ENCODE assay signal across 8 cellular contexts in the genomic region with DNA sequence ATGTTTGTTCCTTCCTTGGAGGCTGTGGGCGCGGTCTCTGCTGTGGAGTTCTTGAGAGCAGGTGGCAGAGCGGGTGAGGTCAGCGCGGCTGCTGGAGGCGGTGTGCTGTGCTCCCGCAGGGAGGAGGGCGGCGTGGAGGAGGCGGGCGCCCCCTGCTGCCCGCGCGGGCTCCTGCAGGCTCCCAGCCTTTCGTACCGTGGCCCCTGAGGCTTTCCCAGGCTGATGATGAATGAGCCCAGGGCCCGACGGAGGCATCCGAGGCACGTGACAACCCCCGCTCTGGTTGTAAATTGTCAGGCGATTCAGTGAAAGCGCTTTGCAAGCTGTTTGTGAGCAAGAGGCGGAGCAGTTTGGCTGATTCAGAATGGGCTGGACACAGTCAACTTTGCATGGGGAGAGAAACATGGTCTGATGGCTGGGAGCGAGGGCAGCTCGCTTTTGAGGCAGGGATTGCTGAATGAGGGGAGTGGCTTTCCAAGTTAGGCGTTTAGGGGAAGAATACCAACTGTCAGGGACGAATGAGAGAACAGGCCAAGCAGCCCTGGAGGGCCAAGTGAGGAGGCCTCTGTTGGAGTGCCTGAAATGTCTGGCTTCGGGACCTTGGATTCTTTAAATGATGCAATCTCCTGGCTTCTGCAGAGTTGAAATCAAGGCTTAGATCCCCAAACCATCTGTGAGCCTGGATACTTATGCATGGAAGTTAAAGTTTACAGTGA. TPM values are rescaled to one million over a fixed set of nuclear protein-coding genes. Genes with fewer than 3 reads are reported as not detected.
DNase-seq lines count a peak whose midpoint lies in the region; ATAC-seq, FAIRE-seq and TF ChIP-seq lines count a peak whose summit lies in the region.

No MANE protein-coding gene starts in this region.

- H3K4me1 ChIP-seq in HUES64 (ENCODE audit: insufficient read depth, low read length) (peaks cover 10% of the 10 kb centered on the region; the same call in 1 of the 2 replicates), subcutaneous abdominal adipose tissue (ENCODE audit: control insufficient read depth in 5 of 5, insufficient read depth in 5 of 5, low read length in 5 of 5) (peaks cover 8 to 21% (median 17%) of the 10 kb centered on the region in 5 donors)

- CTCF ChIA-PET in RWPE1 (lab: Yijun Ruan, JAX): interaction anchor here (0.6 to 2.7 kb wide), 12 partner anchors 8 to 353 kb away, joined by 3 to 9 read pairs (median 3); no protein-coding TSS in a partner anchor

- 0 out of 2 replicates have a peak, but pooled peaks cover 4% of the 10 kb centered on the region for H3K27me3 ChIP-seq in HUES64 (ENCODE audit: insufficient read depth, low read length)
- H3K27me3 ChIP-seq in subcutaneous abdominal adipose tissue (ENCODE audit: control insufficient read depth in 5 of 5, insufficient read depth in 4 of 5, low read length in 5 of 5): no peaks in the 10 kb centered on the region

- H3K9ac ChIP-seq in HUES64 (ENCODE audit: low read depth, low read length) (peak overlapping the region; percentile 0; the same call in 1 of the 2 replicates), subcutaneous abdominal adipose tissue (ENCODE audit: low read length in 5 of 5) (peak overlapping the region in 1 of 5 donors; percentile 7)

- H3K9me3 ChIP-seq in HUES64 (ENCODE audit: insufficient read depth, low read depth, low read length) (peaks cover 18% of the 10 kb centered on the region), subcutaneous abdominal adipose tissue (ENCODE audit: control insufficient read depth in 5 of 5, low read length in 5 of 5) (peaks cover 0 to 2% (median 0%) of the 10 kb centered on the region in 5 donors)

- H3K36me3 ChIP-seq in HUES64 (ENCODE audit: insufficient read depth, low read length) (no peaks in the 10 kb centered on the region), subcutaneous abdominal adipose tissue (ENCODE audit: control insufficient read depth in 5 of 5, insufficient read depth in 5 of 5, low read length in 5 of 5) (no peaks in the 10 kb centered on the region)

- TF ChIP-seq CTCF in AG10803 (conservative IDR thresholded peaks at IDR 0.05; ENCODE audit: low read length) (peak; percentile 82), RWPE1 (conservative IDR thresholded peaks at IDR 0.05; ENCODE audit: low read depth) (peak; percentile 93)

- WGBS in HUES64: 4% methylated on average over 29 of the region's 29 CpGs

- peak; percentile 98 for DNase-seq in AG10803 (ENCODE audit: low read depth)
- DNase-seq in RWPE1 (ENCODE audit: low spot score): peak; percentile 89
- DNase-seq in activated naive CD4-positive, alpha-beta T cell (lab: John Stamatoyannopoulos, UW): peak; percentile 49 to 69 (median 57)
- DNase-seq in frontal cortex (ENCODE audit: low spot score in 2 of 2): peak; percentile 71 to 88
- DNase-seq in nucleus accumbens (lab: John Stamatoyannopoulos, UW): peak in 55 of 56 donors; percentile 7 to 91 (median 65)

- peak overlapping the region; percentile 53; the same call in 1 of the 2 replicates for H3K27ac ChIP-seq in HUES64 (ENCODE audit: low read depth, low read length)
- no peak overlapping the region; the same call in 1 of the 2 replicates for H3K27ac ChIP-seq in RWPE1
- H3K27ac ChIP-seq in subcutaneous abdominal adipose tissue (ENCODE audit: low read depth, low read length): peak overlapping the region; percentile 45

- peak overlapping the region; percentile 23; the same call in 1 of the 2 replicates for H3K4me3 ChIP-seq in AG10803 (ENCODE audit: low read length)
- H3K4me3 ChIP-seq in HUES64 (ENCODE audit: low read length): peak overlapping the region; percentile 26
- peak overlapping the region in 4 of 5 donors; percentile 8 to 27 (median 21) for H3K4me3 ChIP-seq in subcutaneous abdominal adipose tissue (ENCODE audit: low read depth in 1 of 5, low read length in 5 of 5)

- POLR2A ChIA-PET in RWPE1 (lab: Yijun Ruan, JAX; ENCODE audit: low non-redundant PET): no interaction called here

- FAIRE-seq in frontal cortex (lab: Jason Lieb, UNC): no peak

- ATAC-seq in GM19351 (IDR thresholded peaks at IDR 0.05; ENCODE audit: unreplicated experiment): peak; percentile 57

RNA-seq across cellular contexts. Expression of gene CDHR3, which starts 46.6 kb away (rescaled TPM):
- polyA plus RNA-seq in HUES64 (2013, experiment 1 of 2): 2.6 TPM
- 3.3 TPM for polyA plus RNA-seq in HUES64 (2013, experiment 2 of 2)
- 11.4 TPM for total RNA-seq in frontal cortex
